Comparison of ENCODE assay signal across 20 cellular contexts in the genomic region with DNA sequence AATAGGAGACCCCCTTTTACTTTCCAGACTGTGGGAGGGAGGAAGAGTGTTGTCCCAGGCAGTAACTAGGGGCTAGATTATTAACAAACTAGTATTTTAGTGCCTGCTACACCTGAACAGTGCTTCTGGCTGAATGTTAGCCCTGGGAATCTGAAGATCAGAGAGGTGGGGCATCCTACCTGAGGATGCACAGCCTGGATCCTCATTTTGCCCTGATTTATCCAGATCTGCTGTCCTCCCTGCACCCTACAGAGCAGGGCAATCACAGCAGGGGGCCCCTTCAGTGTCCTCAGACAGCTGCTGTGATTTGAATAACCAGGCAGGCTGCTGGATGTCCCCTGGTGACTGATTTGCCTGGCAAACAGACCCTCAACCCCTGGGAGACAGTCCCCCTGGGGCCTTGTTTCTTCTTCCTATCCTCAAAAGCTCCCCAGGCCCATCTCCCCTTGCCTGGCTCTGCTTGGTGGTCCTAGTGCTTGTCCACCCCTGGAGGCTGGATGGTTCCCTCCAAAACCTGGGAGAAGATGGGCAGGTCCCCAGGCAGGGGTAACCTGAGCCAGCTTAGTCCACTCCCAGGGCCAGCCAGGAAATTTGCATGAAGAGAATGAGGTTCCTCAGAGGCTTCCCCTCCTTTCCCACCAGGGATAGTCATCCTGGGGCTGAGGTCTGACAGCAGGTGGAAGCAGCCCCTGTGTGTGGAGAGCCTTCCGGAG. TPM values are rescaled to one million over a fixed set of nuclear protein-coding genes. Genes with fewer than 3 reads are reported as not detected.
DNase-seq lines count a peak whose midpoint lies in the region; ATAC-seq and TF ChIP-seq lines count a peak whose summit lies in the region.
"Had no signal": no experiment of that assay in that cellular context is flagged by ENCODE, and none has a peak within 500 bp of the region (broad histone marks: within the 10 kb centered on the region; RNA-seq: fewer than 3 reads in every experiment).

Gene OVOL3, plus strand, starts transcription at position 657 of the 713 bp plus-strand sequence. CDS start 60 bp downstream, outside the sequence.

- H3K27me3 Mint-ChIP-seq in activated T-helper 1 cell treated with anti-CD3 and anti-CD28 coated beads, Interleukin-12 subunit alpha, Interleukin-12 subunit beta, Interleukin-2, Interleukin-4 antibody, amounts not matched to agents 30 ng/mL and 10 ng/mL and 1 ng/mL, durations not matched to agents 14 hours and 24 hours and 36 hours (ENCODE audit: insufficient read depth): peaks cover 1% of the 10 kb centered on the region
- peaks cover 5% of the 10 kb centered on the region for H3K27me3 Mint-ChIP-seq in neural crest cell (ENCODE audit: low read depth)
- H3K27me3 Mint-ChIP-seq: activated T-helper 17 cell treated with anti-CD3 and anti-CD28 coated beads, Interleukin-2, amount 50 U/mL, for 72 hours; stimulated activated memory B cell treated with anti-CD40 and anti-IgM and Interleukin-4, amounts not matched to agents 10 μg/mL and 1 μg/mL and 100 μg/mL, for 72 hours had no signal

- H3K27ac Mint-ChIP-seq in activated T-helper 1 cell treated with anti-CD3 and anti-CD28 coated beads, Interleukin-12 subunit alpha, Interleukin-12 subunit beta, Interleukin-2, Interleukin-4 antibody, amounts not matched to agents 30 ng/mL and 10 ng/mL and 1 ng/mL, durations not matched to agents 14 hours and 24 hours and 36 hours: no peak within 1 kb of the TSS
- H3K27ac Mint-ChIP-seq in neural crest cell (ENCODE audit: unreplicated experiment): no peak within 1 kb of the TSS
- H3K27ac Mint-ChIP-seq: activated CD4-positive, alpha-beta memory T cell treated with anti-CD3 and anti-CD28 coated beads for 36 hours; activated T-helper 17 cell treated with anti-CD3 and anti-CD28 coated beads, Interleukin-2, amount 50 U/mL, for 72 hours; stimulated activated memory B cell treated with anti-CD40 and anti-IgM and Interleukin-4, amounts not matched to agents 10 μg/mL and 1 μg/mL and 100 μg/mL, for 72 hours had no signal

- no peaks in the 10 kb centered on the region for H3K9me3 ChIP-seq in HEK293 (ENCODE audit: control insufficient read depth, insufficient read depth, low read depth, low read length)
- H3K9me3 ChIP-seq: left ventricle myocardium inferior had no signal

- no peak within 1 kb of the TSS for H3K27ac ChIP-seq in HEK293 (ENCODE audit: extremely low read depth, low read depth, low read length)
- H3K27ac ChIP-seq: left ventricle myocardium inferior had no signal

- H3K4me1 Mint-ChIP-seq in activated T-helper 1 cell treated with anti-CD3 and anti-CD28 coated beads, Interleukin-12 subunit alpha, Interleukin-12 subunit beta, Interleukin-2, Interleukin-4 antibody, amounts not matched to agents 30 ng/mL and 10 ng/mL and 1 ng/mL, durations not matched to agents 14 hours and 24 hours and 36 hours (ENCODE audit: low read depth): peaks cover 16% of the 10 kb centered on the region
- peaks cover 22% of the 10 kb centered on the region for H3K4me1 Mint-ChIP-seq in neural crest cell

- TF ChIP-seq CTCF in HEK293 (tag by site-specific recombination; IDR thresholded peaks at IDR 0.05): no peak
- TF ChIP-seq CTCF in neural crest cell (conservative IDR thresholded peaks at IDR 0.05): no peak

- peak within 1 kb of the TSS; percentile 56 for H3K4me3 Mint-ChIP-seq in activated T-helper 1 cell treated with anti-CD3 and anti-CD28 coated beads, Interleukin-12 subunit alpha, Interleukin-12 subunit beta, Interleukin-2, Interleukin-4 antibody, amounts not matched to agents 30 ng/mL and 10 ng/mL and 1 ng/mL, durations not matched to agents 14 hours and 24 hours and 36 hours
- peak within 1 kb of the TSS; percentile 50 for H3K4me3 Mint-ChIP-seq in neural crest cell
- H3K4me3 Mint-ChIP-seq: activated CD4-positive, alpha-beta memory T cell treated with anti-CD3 and anti-CD28 coated beads for 36 hours; activated T-helper 17 cell treated with anti-CD3 and anti-CD28 coated beads, Interleukin-2, amount 50 U/mL, for 72 hours; stimulated activated memory B cell treated with anti-CD40 and anti-IgM and Interleukin-4, amounts not matched to agents 10 μg/mL and 1 μg/mL and 100 μg/mL, for 72 hours had no signal

- H3K4me1 ChIP-seq in HEK293 (ENCODE audit: control insufficient read depth, insufficient read depth, low read length): peaks cover 11% of the 10 kb centered on the region

- CTCF ChIA-PET in HEK293 (lab: Yijun Ruan, JAX): interaction anchor here (0.6 to 1.4 kb wide), 6 partner anchors 15 to 408 kb away, joined by 3 to 5 read pairs (median 4); no protein-coding TSS in a partner anchor

- H3K36me3 ChIP-seq in HEK293 (ENCODE audit: control insufficient read depth in 2 of 2, insufficient read depth in 1 of 2, low read length in 2 of 2): peaks cover 35 to 49% of the 10 kb centered on the region in 2 experiments

- intact Hi-C loops in activated T-helper 1 cell treated with anti-CD3 and anti-CD28 coated beads, Interleukin-12 subunit alpha, Interleukin-12 subunit beta, Interleukin-2, Interleukin-4 antibody, amounts not matched to agents 30 ng/mL and 10 ng/mL and 1 ng/mL, durations not matched to agents 14 hours and 24 hours and 36 hours (cut with micrococcal nuclease): loop anchor here (10.0 kb wide), 3 partner anchors 466 to 1354 kb away; partner anchors contain the start of genes COX6B1, ETV2, ZNF569 and ZNF570

- peaks cover 12% of the 10 kb centered on the region for H3K36me3 Mint-ChIP-seq in activated T-helper 1 cell treated with anti-CD3 and anti-CD28 coated beads, Interleukin-12 subunit alpha, Interleukin-12 subunit beta, Interleukin-2, Interleukin-4 antibody, amounts not matched to agents 30 ng/mL and 10 ng/mL and 1 ng/mL, durations not matched to agents 14 hours and 24 hours and 36 hours (ENCODE audit: low read depth)
- peaks cover 10% of the 10 kb centered on the region for H3K36me3 Mint-ChIP-seq in neural crest cell (ENCODE audit: low read depth)

- POLR2A ChIA-PET in HEK293 (lab: Yijun Ruan, JAX): interaction anchor here (0.6 to 2.8 kb wide), 6 partner anchors 14 to 1486 kb away, joined by 3 to 11 read pairs (median 4); partner anchors contain the start of genes THAP8 and WDR62

- no peak for ATAC-seq in GM21576 (IDR thresholded peaks at IDR 0.05; ENCODE audit: unreplicated experiment)
- ATAC-seq: activated T-helper 17 cell treated with anti-CD3 and anti-CD28 coated beads, Interleukin-2, amount 50 U/mL, for 72 hours; GM12878; stimulated activated memory B cell treated with anti-CD40 and anti-IgM and Interleukin-4, amounts not matched to agents 10 μg/mL and 1 μg/mL and 100 μg/mL, for 72 hours had no signal

- no peak within 1 kb of the TSS for H3K4me3 ChIP-seq in HEK293 (ENCODE audit: low read depth, low read length)
- H3K4me3 ChIP-seq: GM12878, left ventricle myocardium inferior had no signal

- H3K9me3 Mint-ChIP-seq in activated T-helper 1 cell treated with anti-CD3 and anti-CD28 coated beads, Interleukin-12 subunit alpha, Interleukin-12 subunit beta, Interleukin-2, Interleukin-4 antibody, amounts not matched to agents 30 ng/mL and 10 ng/mL and 1 ng/mL, durations not matched to agents 14 hours and 24 hours and 36 hours: no peaks in the 10 kb centered on the region
- H3K9me3 Mint-ChIP-seq in neural crest cell: no peaks in the 10 kb centered on the region
- H3K9me3 Mint-ChIP-seq: activated CD4-positive, alpha-beta memory T cell treated with anti-CD3 and anti-CD28 coated beads for 36 hours; activated T-helper 17 cell treated with anti-CD3 and anti-CD28 coated beads, Interleukin-2, amount 50 U/mL, for 72 hours; stimulated activated memory B cell treated with anti-CD40 and anti-IgM and Interleukin-4, amounts not matched to agents 10 μg/mL and 1 μg/mL and 100 μg/mL, for 72 hours had no signal

- DNase-seq in NCI-H524 (lab: John Stamatoyannopoulos, UW) (peak; percentile 17 to 55), NCI-H524 treated with DMSO at 0.1 percent for 48 hours (lab: John Stamatoyannopoulos, UW) (no peak), neural crest cell (ENCODE audit: low read depth, low spot score) (no peak), amygdala (lab: John Stamatoyannopoulos, UW) (no peak)
- no peak for DNase-seq in activated T-helper 1 cell treated with anti-CD3 and anti-CD28 coated beads, Interleukin-12 subunit alpha, Interleukin-12 subunit beta, Interleukin-2, Interleukin-4 antibody, amounts not matched to agents 30 ng/mL and 10 ng/mL and 1 ng/mL, durations not matched to agents 14 hours and 24 hours and 36 hours (ENCODE audit: low spot score)
- DNase-seq in stimulated activated naive CD4-positive, alpha-beta T cell treated with Interleukin-2 at 50 U/mL for 16 hours (lab: John Stamatoyannopoulos, UW): no peak
- DNase-seq: activated CD4-positive, alpha-beta memory T cell treated with anti-CD3 and anti-CD28 coated beads for 36 hours; aorta; foreskin melanocyte; left ventricle myocardium inferior; NCI-H1436; posterior cingulate gyrus had no signal

TF ChIP-seq in HEK293, 187 proteins besides CTCF, POLR2A, EP300 and RAD21 (continues in another document):
- TF ChIP-seq ZNF24 (tag by site-specific recombination; IDR thresholded peaks at IDR 0.05): 0 out of 2 replicates have a peak, but pooled peaks have one; percentile 17
- TF ChIP-seq WT1 (tag by site-specific recombination; IDR thresholded peaks at IDR 0.05): no peak
- 0 out of 2 replicates have a peak, but pooled peaks have one; percentile 30 for TF ChIP-seq GLIS2 (tag by site-specific recombination; IDR thresholded peaks at IDR 0.05)
- peak; percentile 96 for TF ChIP-seq GLIS1 (tag by site-specific recombination; IDR thresholded peaks at IDR 0.05)
- no peak for TF ChIP-seq ZNF140 (tag by site-specific recombination; IDR thresholded peaks at IDR 0.05)
- TF ChIP-seq, protein P1, sequence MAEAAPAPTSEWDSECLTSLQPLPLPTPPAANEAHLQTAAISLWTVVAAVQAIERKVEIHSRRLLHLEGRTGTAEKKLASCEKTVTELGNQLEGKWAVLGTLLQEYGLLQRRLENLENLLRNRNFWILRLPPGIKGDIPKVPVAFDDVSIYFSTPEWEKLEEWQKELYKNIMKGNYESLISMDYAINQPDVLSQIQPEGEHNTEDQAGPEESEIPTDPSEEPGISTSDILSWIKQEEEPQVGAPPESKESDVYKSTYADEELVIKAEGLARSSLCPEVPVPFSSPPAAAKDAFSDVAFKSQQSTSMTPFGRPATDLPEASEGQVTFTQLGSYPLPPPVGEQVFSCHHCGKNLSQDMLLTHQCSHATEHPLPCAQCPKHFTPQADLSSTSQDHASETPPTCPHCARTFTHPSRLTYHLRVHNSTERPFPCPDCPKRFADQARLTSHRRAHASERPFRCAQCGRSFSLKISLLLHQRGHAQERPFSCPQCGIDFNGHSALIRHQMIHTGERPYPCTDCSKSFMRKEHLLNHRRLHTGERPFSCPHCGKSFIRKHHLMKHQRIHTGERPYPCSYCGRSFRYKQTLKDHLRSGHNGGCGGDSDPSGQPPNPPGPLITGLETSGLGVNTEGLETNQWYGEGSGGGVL (tag by site-specific recombination; IDR thresholded peaks at IDR 0.05): no peak
- TF ChIP-seq ZNF677 (tag by site-specific recombination; IDR thresholded peaks at IDR 0.05): no peak
- TF ChIP-seq SCRT2 (tag by site-specific recombination; IDR thresholded peaks at IDR 0.05): no peak

RNA-seq across cellular contexts. Expression of gene OVOL3, which starts in this region (rescaled TPM):
- not detected in 2 replicates for total RNA-seq in activated T-helper 1 cell treated with anti-CD3 and anti-CD28 coated beads, Interleukin-12 subunit alpha, Interleukin-12 subunit beta, Interleukin-2, Interleukin-4 antibody, amounts not matched to agents 30 ng/mL and 10 ng/mL and 1 ng/mL, durations not matched to agents 14 hours and 24 hours and 36 hours
- total RNA-seq in neural crest cell: not detected in 2 replicates
- total RNA-seq: activated CD4-positive, alpha-beta memory T cell treated with anti-CD3 and anti-CD28 coated beads for 36 hours; activated T-helper 17 cell treated with anti-CD3 and anti-CD28 coated beads, Interleukin-2, amount 50 U/mL, for 72 hours; aorta; G401; GM12878; left ventricle myocardium inferior; LHCN-M2; urinary bladder had no signal

Comparison
In these comparisons a context has a peak if more than half of its experiments do, and no peak if none do; other contexts are left out.
1. DNase-seq: peak in NCI-H524 (2 of 2); none in NCI-H524 treated with DMSO at 0.1 percent for 48 hours (single experiment), activated T-helper 1 cell treated with anti-CD3 and anti-CD28 coated beads, Interleukin-12 subunit alpha, Interleukin-12 subunit beta, Interleukin-2, Interleukin-4 antibody, amounts not matched to agents 30 ng/mL and 10 ng/mL and 1 ng/mL, durations not matched to agents 14 hours and 24 hours and 36 hours (single experiment), neural crest cell (single experiment), stimulated activated naive CD4-positive, alpha-beta T cell treated with Interleukin-2 at 50 U/mL for 16 hours (single experiment) and amygdala (0 of 56).